22 cellular contexts compared by ENCODE assay signal in the genomic region with DNA sequence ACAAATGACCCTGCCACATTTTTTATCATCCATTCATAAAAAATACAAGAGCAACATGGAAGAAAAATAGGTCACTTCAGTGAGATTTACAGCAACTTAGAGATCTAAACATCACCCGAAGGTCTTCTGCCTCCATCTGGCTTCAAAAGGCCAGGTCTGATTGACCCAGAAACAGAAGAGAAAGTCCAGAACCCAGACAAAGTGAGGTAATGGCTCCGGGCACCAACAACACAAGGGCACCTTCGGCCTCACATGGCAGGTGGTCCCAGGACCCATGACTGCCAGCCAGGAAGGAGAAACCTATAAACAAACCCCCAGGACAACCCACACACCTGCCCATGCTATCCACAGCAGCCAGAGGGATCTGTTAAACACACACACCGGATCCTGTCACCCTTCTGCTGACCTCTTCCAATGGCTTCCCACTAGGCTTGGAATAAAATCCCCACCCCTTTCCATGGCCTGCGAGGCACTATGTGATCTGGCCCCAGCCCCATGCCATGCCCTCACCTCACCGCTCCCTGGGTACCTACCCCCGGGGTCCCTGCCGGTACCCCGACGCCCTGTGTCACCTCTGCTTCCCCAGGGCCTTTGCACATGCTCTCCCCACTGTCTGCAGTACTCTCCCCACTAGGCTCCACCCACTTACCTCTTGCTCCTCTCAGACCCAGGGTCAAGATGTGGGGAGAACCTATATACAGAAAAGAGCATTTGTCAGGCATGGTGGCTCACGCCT.
"Had no signal": no experiment of that assay in that cellular context is flagged by ENCODE, and none has a peak within 500 bp of the region (broad histone marks: within the 10 kb centered on the region; RNA-seq: fewer than 3 reads in every experiment).

No MANE protein-coding gene starts in this region.

- H2AFZ ChIP-seq: hepatocyte had no signal

- H3K79me2 ChIP-seq: hepatocyte had no signal

- H3K4me3 Mint-ChIP-seq: endodermal cell; naive thymus-derived CD4-positive, alpha-beta T cell; stimulated activated memory B cell treated with anti-CD40 and anti-IgM and Interleukin-4, amounts not matched to agents 10 μg/mL and 1 μg/mL and 100 μg/mL, for 72 hours had no signal

- H3K4me2 ChIP-seq: hepatocyte had no signal

- ATAC-seq: naive thymus-derived CD4-positive, alpha-beta T cell; pancreas; psoas muscle; sciatic nerve; stimulated activated memory B cell treated with anti-CD40 and anti-IgM and Interleukin-4, amounts not matched to agents 10 μg/mL and 1 μg/mL and 100 μg/mL, for 72 hours had no signal

- H3K4me1 ChIP-seq: pancreas, spleen had no signal

- H3K27ac ChIP-seq: coronary artery, hepatocyte, pancreas, psoas muscle, spleen, stomach, thoracic aorta, transverse colon had no signal

- DNase-seq: effector CD4-positive, alpha-beta T cell; endodermal cell; foreskin melanocyte; head of caudate nucleus; kidney glomerular epithelial cell; naive thymus-derived CD4-positive, alpha-beta T cell; nucleus accumbens; pancreas; psoas muscle; retina; spleen; stimulated activated CD4-positive, alpha-beta T cell treated with anti-CD3 and anti-CD28 coated beads, Interleukin-15, amount 100 ng/mL, for 24 hours; stimulated activated CD4-positive, alpha-beta T cell treated with anti-CD3 and anti-CD28 coated beads, Interleukin-1b, Interleukin-23, amount 100 ng/mL, for 48 hours; stimulated activated CD4-positive, alpha-beta T cell treated with anti-CD3 and anti-CD28 coated beads, Interleukin-4, amount 100 ng/mL, for 24 hours; stomach; substantia nigra; transverse colon had no signal

- H3K27ac Mint-ChIP-seq: endodermal cell; naive thymus-derived CD4-positive, alpha-beta T cell; stimulated activated memory B cell treated with anti-CD40 and anti-IgM and Interleukin-4, amounts not matched to agents 10 μg/mL and 1 μg/mL and 100 μg/mL, for 72 hours had no signal

- H3K4me1 Mint-ChIP-seq: naive thymus-derived CD4-positive, alpha-beta T cell; stimulated activated memory B cell treated with anti-CD40 and anti-IgM and Interleukin-4, amounts not matched to agents 10 μg/mL and 1 μg/mL and 100 μg/mL, for 72 hours had no signal

- H3K36me3 ChIP-seq: pancreas, spleen, stomach, thoracic aorta, transverse colon had no signal

- H3K9me3 ChIP-seq: pancreas, psoas muscle, stomach, thoracic aorta, transverse colon had no signal

- H3K27me3 ChIP-seq: hepatocyte, pancreas, spleen, stomach, transverse colon had no signal

- H3K4me3 ChIP-seq: coronary artery, hepatocyte, pancreas, psoas muscle, spleen, stomach, thoracic aorta, transverse colon had no signal

- H3K36me3 Mint-ChIP-seq: naive thymus-derived CD4-positive, alpha-beta T cell; stimulated activated memory B cell treated with anti-CD40 and anti-IgM and Interleukin-4, amounts not matched to agents 10 μg/mL and 1 μg/mL and 100 μg/mL, for 72 hours had no signal

- H3K9me3 Mint-ChIP-seq: endodermal cell; stimulated activated memory B cell treated with anti-CD40 and anti-IgM and Interleukin-4, amounts not matched to agents 10 μg/mL and 1 μg/mL and 100 μg/mL, for 72 hours had no signal
